9 cellular contexts compared by ENCODE assay signal in genomic region chr16:87582221-87582965, GRCh38. TPM values are rescaled to one million over a fixed set of nuclear protein-coding genes. Genes with fewer than 3 reads are reported as not detected.
DNase-seq lines count a peak whose midpoint lies in the region; TF ChIP-seq lines count a peak whose summit lies in the region.
"Had no signal": no experiment of that assay in that cellular context is flagged by ENCODE, and none has a peak within 500 bp of the region (broad histone marks: within the 10 kb centered on the region; RNA-seq: fewer than 3 reads in every experiment).

No MANE protein-coding gene starts in this region.

- intact Hi-C loops in lower leg skin (cut with DNase I; ENCODE audit: low total_unique reads) (no loop called here), tibial artery (cut with DNase I; ENCODE audit: low total_unique reads) (no loop called here)

- no peaks in the 10 kb centered on the region for H3K9me3 ChIP-seq in MG63
- no peaks in the 10 kb centered on the region for H3K9me3 ChIP-seq in duodenal mucosa (ENCODE audit: control insufficient read depth in 1 of 2, low read length in 2 of 2)
- H3K9me3 ChIP-seq in tibial artery: no peaks in the 10 kb centered on the region
- no peaks in the 10 kb centered on the region for H3K9me3 ChIP-seq in BE2C

- H3K4me3 ChIP-seq in MG63: peak overlapping the region; percentile 18
- H3K4me3 ChIP-seq in duodenal mucosa (ENCODE audit: low read depth in 1 of 2, low read length in 2 of 2): no peak overlapping the region
- no peak overlapping the region for H3K4me3 ChIP-seq in lower leg skin (ENCODE audit: low read depth, poor library complexity, severe bottlenecking)
- H3K4me3 ChIP-seq in tibial artery: peak overlapping the region; percentile 36 to 42
- no peak overlapping the region for H3K4me3 ChIP-seq in BE2C (ENCODE audit: low read depth, low read length)

- H3K9ac ChIP-seq in duodenal mucosa (ENCODE audit: low read depth in 1 of 2, low read length in 2 of 2): no peak overlapping the region

- peak; percentile 82 for DNase-seq in MG63
- peak; percentile 62 to 94 for DNase-seq in lower leg skin (ENCODE audit: low spot score in 2 of 2)
- peak; percentile 89 to 93 for DNase-seq in tibial artery
- DNase-seq in NOMO-1 (lab: John Stamatoyannopoulos, UW; ENCODE audit: unreplicated experiment in 2 of 2): no peak
- DNase-seq in activated CD8-positive, alpha-beta memory T cell treated with anti-CD3 and anti-CD28 coated beads for 24 hours: no peak
- no peak for DNase-seq in BE2C
- DNase-seq in SKM-1 (lab: John Stamatoyannopoulos, UW; ENCODE audit: unreplicated experiment): no peak
- DNase-seq: activated B cell treated with CpG ODN at 0.5 μM for 24 hours had no signal

- H3K36me3 ChIP-seq in MG63: no peaks in the 10 kb centered on the region
- no peaks in the 10 kb centered on the region for H3K36me3 ChIP-seq in duodenal mucosa (ENCODE audit: control insufficient read depth in 1 of 2, insufficient read depth in 2 of 2, low read length in 2 of 2)
- H3K36me3 ChIP-seq in tibial artery: no peaks in the 10 kb centered on the region
- no peaks in the 10 kb centered on the region for H3K36me3 ChIP-seq in BE2C

- H3K27me3 ChIP-seq in MG63: no peaks in the 10 kb centered on the region
- peaks cover 7 to 11% of the 10 kb centered on the region in 2 donors for H3K27me3 ChIP-seq in duodenal mucosa (ENCODE audit: control insufficient read depth in 1 of 2, insufficient read depth in 2 of 2, low read length in 2 of 2)
- peaks cover 0 to 2% of the 10 kb centered on the region in 2 donors for H3K27me3 ChIP-seq in tibial artery
- no peaks in the 10 kb centered on the region for H3K27me3 ChIP-seq in BE2C

- TF ChIP-seq CTCF in lower leg skin (IDR thresholded peaks at IDR 0.05) (no peak), tibial artery (IDR thresholded peaks at IDR 0.05) (no peak), BE2C (IDR thresholded peaks at IDR 0.05; ENCODE audit: low read depth, low read length) (no peak)

- H3K4me1 ChIP-seq in duodenal mucosa (ENCODE audit: control insufficient read depth in 1 of 2, insufficient read depth in 2 of 2, low read length in 2 of 2): peaks cover 0 to 8% of the 10 kb centered on the region in 2 donors
- peaks cover 0 to 37% (median 35%) of the 10 kb centered on the region in 4 donors for H3K4me1 ChIP-seq in tibial artery
- H3K4me1 ChIP-seq in BE2C: peaks cover 23% of the 10 kb centered on the region

- TF ChIP-seq POLR2A in lower leg skin (IDR thresholded peaks at IDR 0.05): no peak

- H3K27ac ChIP-seq in duodenal mucosa (ENCODE audit: low read depth, low read length): peak overlapping the region; percentile 80
- H3K27ac ChIP-seq in tibial artery: peak overlapping the region; percentile 93 to 98

- WGBS in lower leg skin, 2 donors: 25 to 35% methylated on average over 24 to 30 of the region's 33 CpGs

RNA-seq across cellular contexts. Expression of gene JPH3, which starts 19.9 kb away (rescaled TPM):
- 1.3 and 1.7 TPM in 2 replicates for total RNA-seq in MG63 (2014; rRNA removed; shearing (Covaris generic); ENCODE audit: low replicate concordance)
- not detected for total RNA-seq in lower leg skin
- 15.0 TPM for polyA plus RNA-seq in BE2C (2012; ENCODE audit: insufficient read depth, insufficient read length, low read depth)
- total RNA-seq: activated B cell treated with CpG ODN at 0.5 μM for 24 hours had no signal

Comparison
In these comparisons a context has a peak if more than half of its experiments do, and no peak if none do; other contexts are left out.
1. DNase-seq: peak in MG63 (single experiment), lower leg skin (2 of 2) and tibial artery (2 of 2); none in NOMO-1 (0 of 2), activated CD8-positive, alpha-beta memory T cell treated with anti-CD3 and anti-CD28 coated beads for 24 hours (single experiment), BE2C (single experiment) and SKM-1 (single experiment).
2. H3K4me3 ChIP-seq: peak in MG63 (single experiment) and tibial artery (2 of 2); none in duodenal mucosa (0 of 2), lower leg skin (single experiment) and BE2C (single experiment).